8 cellular contexts compared by ENCODE assay signal in genomic region chrX:57453901-57454300, GRCh38.
DNase-seq lines count a peak whose midpoint lies in the region; TF ChIP-seq lines count a peak whose summit lies in the region.

No MANE protein-coding gene starts in this region.

- H3K4me3 ChIP-seq in Jurkat, Clone E6-1 (ENCODE audit: low read length): no peak overlapping the region

- TF ChIP-seq CTCF in VCaP (conservative IDR thresholded peaks at IDR 0.05): peak; percentile 77

- no peak overlapping the region for H3K27ac ChIP-seq in VCaP

- DNase-seq in EL: peak; percentile 7
- peak; percentile 21 for DNase-seq in GM19240 (ENCODE audit: insufficient read length, low spot score)
- DNase-seq in Jurkat, Clone E6-1 (ENCODE audit: low read depth, low spot score): peak; percentile 30
- DNase-seq in iPS DF 4.7 (ENCODE audit: extremely low read depth, low spot score): peak; percentile 14
- DNase-seq in amniotic stem cell (lab: John Stamatoyannopoulos, UW): no peak
- no peak for DNase-seq in putamen (ENCODE audit: low spot score)
- no peak for DNase-seq in OCI-M2 (lab: John Stamatoyannopoulos, UW; ENCODE audit: unreplicated experiment)

Comparison
In these comparisons a context has a peak if more than half of its experiments do, and no peak if none do; other contexts are left out.
1. DNase-seq: peak in EL (single experiment), GM19240 (single experiment), Jurkat, Clone E6-1 (single experiment) and iPS DF 4.7 (single experiment); none in amniotic stem cell (single experiment), putamen (single experiment) and OCI-M2 (single experiment).